3 cellular contexts compared by ENCODE assay signal in the genomic region with DNA sequence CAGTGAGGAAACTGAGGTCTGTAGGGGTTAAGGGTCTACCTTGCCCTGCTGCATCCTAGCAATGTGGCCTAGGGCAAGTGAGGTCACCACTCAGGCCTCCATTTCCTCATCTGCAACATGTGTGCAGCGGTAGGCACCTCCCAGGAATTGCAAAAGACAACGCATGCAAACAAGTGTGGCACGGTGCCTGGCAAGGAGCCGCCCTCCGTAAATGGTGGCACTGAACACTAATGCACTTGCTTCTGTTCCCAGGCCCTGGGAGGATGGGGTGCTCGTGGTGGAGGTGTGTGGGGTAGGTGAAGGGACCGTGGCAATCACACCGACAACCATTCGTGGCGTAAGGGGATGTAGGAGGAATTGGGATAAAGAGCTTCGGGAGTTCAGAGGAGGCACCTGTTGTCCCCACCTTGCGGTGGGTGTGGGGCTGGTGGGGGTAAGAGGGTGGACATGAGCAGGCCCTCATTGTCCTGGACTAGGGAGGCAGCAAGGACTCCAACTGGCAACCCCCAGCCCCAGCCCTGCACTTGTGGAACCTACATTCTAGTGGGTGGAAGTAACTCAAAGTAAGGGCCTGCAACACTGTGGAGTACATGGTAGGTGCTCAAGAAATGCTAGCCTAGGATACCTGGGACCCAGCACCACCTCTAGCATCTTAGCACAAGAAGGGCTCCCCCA.
TF ChIP-seq lines count a peak whose summit lies in the region.

No MANE protein-coding gene starts in this region.

TF ChIP-seq in IMR-90, 13 proteins besides CTCF, POLR2A, EP300 and RAD21:
- no peak for TF ChIP-seq CHD1 (IDR thresholded peaks at IDR 0.05; ENCODE audit: low read depth, low read length)
- no peak for TF ChIP-seq MXI1 (IDR thresholded peaks at IDR 0.05; ENCODE audit: borderline replicate concordance, low read depth, low read length)
- no peak for TF ChIP-seq RFX5 (IDR thresholded peaks at IDR 0.05; ENCODE audit: low read depth, low read length)
- no peak for TF ChIP-seq MAZ (IDR thresholded peaks at IDR 0.05; ENCODE audit: borderline replicate concordance, low read depth, low read length)
- TF ChIP-seq FOS (IDR thresholded peaks at IDR 0.05; ENCODE audit: low read depth, low read length) = no peak
- TF ChIP-seq NFE2L2 (IDR thresholded peaks at IDR 0.05; ENCODE audit: low read depth, low read length) = no peak
- TF ChIP-seq MAFK (IDR thresholded peaks at IDR 0.05; ENCODE audit: low read depth, low read length) = no peak
- TF ChIP-seq, protein P1, sequence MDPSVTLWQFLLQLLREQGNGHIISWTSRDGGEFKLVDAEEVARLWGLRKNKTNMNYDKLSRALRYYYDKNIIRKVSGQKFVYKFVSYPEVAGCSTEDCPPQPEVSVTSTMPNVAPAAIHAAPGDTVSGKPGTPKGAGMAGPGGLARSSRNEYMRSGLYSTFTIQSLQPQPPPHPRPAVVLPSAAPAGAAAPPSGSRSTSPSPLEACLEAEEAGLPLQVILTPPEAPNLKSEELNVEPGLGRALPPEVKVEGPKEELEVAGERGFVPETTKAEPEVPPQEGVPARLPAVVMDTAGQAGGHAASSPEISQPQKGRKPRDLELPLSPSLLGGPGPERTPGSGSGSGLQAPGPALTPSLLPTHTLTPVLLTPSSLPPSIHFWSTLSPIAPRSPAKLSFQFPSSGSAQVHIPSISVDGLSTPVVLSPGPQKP (IDR thresholded peaks at IDR 0.05; ENCODE audit: borderline replicate concordance, low read depth, low read length) = no peak

TF ChIP-seq in WTC11, 78 proteins besides CTCF, POLR2A, EP300 and RAD21:
- TF ChIP-seq ATF1 (CRISPR knock-in tag; IDR thresholded peaks at IDR 0.05) = no peak
- TF ChIP-seq, protein P2, sequence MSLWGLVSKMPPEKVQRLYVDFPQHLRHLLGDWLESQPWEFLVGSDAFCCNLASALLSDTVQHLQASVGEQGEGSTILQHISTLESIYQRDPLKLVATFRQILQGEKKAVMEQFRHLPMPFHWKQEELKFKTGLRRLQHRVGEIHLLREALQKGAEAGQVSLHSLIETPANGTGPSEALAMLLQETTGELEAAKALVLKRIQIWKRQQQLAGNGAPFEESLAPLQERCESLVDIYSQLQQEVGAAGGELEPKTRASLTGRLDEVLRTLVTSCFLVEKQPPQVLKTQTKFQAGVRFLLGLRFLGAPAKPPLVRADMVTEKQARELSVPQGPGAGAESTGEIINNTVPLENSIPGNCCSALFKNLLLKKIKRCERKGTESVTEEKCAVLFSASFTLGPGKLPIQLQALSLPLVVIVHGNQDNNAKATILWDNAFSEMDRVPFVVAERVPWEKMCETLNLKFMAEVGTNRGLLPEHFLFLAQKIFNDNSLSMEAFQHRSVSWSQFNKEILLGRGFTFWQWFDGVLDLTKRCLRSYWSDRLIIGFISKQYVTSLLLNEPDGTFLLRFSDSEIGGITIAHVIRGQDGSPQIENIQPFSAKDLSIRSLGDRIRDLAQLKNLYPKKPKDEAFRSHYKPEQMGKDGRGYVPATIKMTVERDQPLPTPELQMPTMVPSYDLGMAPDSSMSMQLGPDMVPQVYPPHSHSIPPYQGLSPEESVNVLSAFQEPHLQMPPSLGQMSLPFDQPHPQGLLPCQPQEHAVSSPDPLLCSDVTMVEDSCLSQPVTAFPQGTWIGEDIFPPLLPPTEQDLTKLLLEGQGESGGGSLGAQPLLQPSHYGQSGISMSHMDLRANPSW (CRISPR knock-in tag; conservative IDR thresholded peaks at IDR 0.05; ENCODE audit: low read depth) = no peak
- no peak for TF ChIP-seq ZNF317 (CRISPR knock-in tag; IDR thresholded peaks at IDR 0.05; ENCODE audit: borderline replicate concordance, low read depth)
- TF ChIP-seq JAZF1 (CRISPR knock-in tag; IDR thresholded peaks at IDR 0.05) = no peak
- no peak for TF ChIP-seq GRHL2 (CRISPR knock-in tag; IDR thresholded peaks at IDR 0.05; ENCODE audit: insufficient replicate concordance, severe bottlenecking)
- TF ChIP-seq MYBL2 (CRISPR knock-in tag; IDR thresholded peaks at IDR 0.05) = no peak
- TF ChIP-seq ZNF121 (CRISPR knock-in tag; IDR thresholded peaks at IDR 0.05) = no peak
- TF ChIP-seq, protein P3, sequence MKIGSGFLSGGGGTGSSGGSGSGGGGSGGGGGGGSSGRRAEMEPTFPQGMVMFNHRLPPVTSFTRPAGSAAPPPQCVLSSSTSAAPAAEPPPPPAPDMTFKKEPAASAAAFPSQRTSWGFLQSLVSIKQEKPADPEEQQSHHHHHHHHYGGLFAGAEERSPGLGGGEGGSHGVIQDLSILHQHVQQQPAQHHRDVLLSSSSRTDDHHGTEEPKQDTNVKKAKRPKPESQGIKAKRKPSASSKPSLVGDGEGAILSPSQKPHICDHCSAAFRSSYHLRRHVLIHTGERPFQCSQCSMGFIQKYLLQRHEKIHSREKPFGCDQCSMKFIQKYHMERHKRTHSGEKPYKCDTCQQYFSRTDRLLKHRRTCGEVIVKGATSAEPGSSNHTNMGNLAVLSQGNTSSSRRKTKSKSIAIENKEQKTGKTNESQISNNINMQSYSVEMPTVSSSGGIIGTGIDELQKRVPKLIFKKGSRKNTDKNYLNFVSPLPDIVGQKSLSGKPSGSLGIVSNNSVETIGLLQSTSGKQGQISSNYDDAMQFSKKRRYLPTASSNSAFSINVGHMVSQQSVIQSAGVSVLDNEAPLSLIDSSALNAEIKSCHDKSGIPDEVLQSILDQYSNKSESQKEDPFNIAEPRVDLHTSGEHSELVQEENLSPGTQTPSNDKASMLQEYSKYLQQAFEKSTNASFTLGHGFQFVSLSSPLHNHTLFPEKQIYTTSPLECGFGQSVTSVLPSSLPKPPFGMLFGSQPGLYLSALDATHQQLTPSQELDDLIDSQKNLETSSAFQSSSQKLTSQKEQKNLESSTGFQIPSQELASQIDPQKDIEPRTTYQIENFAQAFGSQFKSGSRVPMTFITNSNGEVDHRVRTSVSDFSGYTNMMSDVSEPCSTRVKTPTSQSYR (CRISPR knock-in tag; IDR thresholded peaks at IDR 0.05) = no peak
- TF ChIP-seq KAT7 (CRISPR knock-in tag; IDR thresholded peaks at IDR 0.05; ENCODE audit: borderline replicate concordance) = no peak
- TF ChIP-seq GABPB1 (CRISPR knock-in tag; IDR thresholded peaks at IDR 0.05) = no peak
- TF ChIP-seq NFYB (CRISPR knock-in tag; conservative IDR thresholded peaks at IDR 0.05; ENCODE audit: low read depth) = no peak
- TF ChIP-seq SP1 (CRISPR knock-in tag; conservative IDR thresholded peaks at IDR 0.05) = no peak
- TF ChIP-seq CBFB (CRISPR knock-in tag; IDR thresholded peaks at IDR 0.05; ENCODE audit: low read depth) = no peak
- TF ChIP-seq ZNF671 (CRISPR knock-in tag; IDR thresholded peaks at IDR 0.05) = no peak
- no peak for TF ChIP-seq RELA (CRISPR knock-in tag; IDR thresholded peaks at IDR 0.05; ENCODE audit: borderline replicate concordance)
- TF ChIP-seq IRF2 (CRISPR knock-in tag; IDR thresholded peaks at IDR 0.05; ENCODE audit: borderline replicate concordance, low read depth) = no peak
- TF ChIP-seq PRRX2 (CRISPR knock-in tag; IDR thresholded peaks at IDR 0.05) = no peak
- no peak for TF ChIP-seq ETV6 (CRISPR knock-in tag; IDR thresholded peaks at IDR 0.05)
- TF ChIP-seq, protein P4, sequence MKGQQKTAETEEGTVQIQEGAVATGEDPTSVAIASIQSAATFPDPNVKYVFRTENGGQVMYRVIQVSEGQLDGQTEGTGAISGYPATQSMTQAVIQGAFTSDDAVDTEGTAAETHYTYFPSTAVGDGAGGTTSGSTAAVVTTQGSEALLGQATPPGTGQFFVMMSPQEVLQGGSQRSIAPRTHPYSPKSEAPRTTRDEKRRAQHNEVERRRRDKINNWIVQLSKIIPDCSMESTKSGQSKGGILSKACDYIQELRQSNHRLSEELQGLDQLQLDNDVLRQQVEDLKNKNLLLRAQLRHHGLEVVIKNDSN (CRISPR knock-in tag; IDR thresholded peaks at IDR 0.05) = no peak
- TF ChIP-seq, protein P5, sequence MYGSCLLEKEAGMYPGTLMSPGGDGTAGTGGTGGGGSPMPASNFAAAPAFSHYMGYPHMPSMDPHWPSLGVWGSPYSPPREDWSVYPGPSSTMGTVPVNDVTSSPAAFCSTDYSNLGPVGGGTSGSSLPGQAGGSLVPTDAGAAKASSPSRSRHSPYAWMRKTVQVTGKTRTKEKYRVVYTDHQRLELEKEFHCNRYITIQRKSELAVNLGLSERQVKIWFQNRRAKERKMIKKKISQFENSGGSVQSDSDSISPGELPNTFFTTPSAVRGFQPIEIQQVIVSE (CRISPR knock-in tag; IDR thresholded peaks at IDR 0.05; ENCODE audit: borderline replicate concordance) = no peak

TF ChIP-seq in SK-N-SH, 30 proteins besides CTCF, POLR2A, EP300 and RAD21:
- TF ChIP-seq EZH2phosphoT487 (IDR thresholded peaks at IDR 0.05; ENCODE audit: borderline replicate concordance, low read depth) (no peak), TEAD4 (IDR thresholded peaks at IDR 0.05; ENCODE audit: borderline replicate concordance, insufficient read depth) (no peak), SMC3 (IDR thresholded peaks at IDR 0.05; ENCODE audit: low read depth, low read length) (no peak), YY1 (IDR thresholded peaks at IDR 0.05; ENCODE audit: low read depth) (no peak), FOXJ3 (CRISPR knock-in tag; IDR thresholded peaks at IDR 0.05) (no peak), FOXM1 (IDR thresholded peaks at IDR 0.05; ENCODE audit: low read depth) (no peak), FOSL2 (IDR thresholded peaks at IDR 0.05; ENCODE audit: borderline replicate concordance, low read depth) (no peak)
- TF ChIP-seq, protein P6, sequence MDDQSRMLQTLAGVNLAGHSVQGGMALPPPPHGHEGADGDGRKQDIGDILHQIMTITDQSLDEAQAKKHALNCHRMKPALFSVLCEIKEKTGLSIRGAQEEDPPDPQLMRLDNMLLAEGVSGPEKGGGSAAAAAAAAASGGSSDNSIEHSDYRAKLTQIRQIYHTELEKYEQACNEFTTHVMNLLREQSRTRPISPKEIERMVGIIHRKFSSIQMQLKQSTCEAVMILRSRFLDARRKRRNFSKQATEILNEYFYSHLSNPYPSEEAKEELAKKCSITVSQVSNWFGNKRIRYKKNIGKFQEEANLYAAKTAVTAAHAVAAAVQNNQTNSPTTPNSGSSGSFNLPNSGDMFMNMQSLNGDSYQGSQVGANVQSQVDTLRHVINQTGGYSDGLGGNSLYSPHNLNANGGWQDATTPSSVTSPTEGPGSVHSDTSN (IDR thresholded peaks at IDR 0.05) = no peak
- TF ChIP-seq, protein P7, sequence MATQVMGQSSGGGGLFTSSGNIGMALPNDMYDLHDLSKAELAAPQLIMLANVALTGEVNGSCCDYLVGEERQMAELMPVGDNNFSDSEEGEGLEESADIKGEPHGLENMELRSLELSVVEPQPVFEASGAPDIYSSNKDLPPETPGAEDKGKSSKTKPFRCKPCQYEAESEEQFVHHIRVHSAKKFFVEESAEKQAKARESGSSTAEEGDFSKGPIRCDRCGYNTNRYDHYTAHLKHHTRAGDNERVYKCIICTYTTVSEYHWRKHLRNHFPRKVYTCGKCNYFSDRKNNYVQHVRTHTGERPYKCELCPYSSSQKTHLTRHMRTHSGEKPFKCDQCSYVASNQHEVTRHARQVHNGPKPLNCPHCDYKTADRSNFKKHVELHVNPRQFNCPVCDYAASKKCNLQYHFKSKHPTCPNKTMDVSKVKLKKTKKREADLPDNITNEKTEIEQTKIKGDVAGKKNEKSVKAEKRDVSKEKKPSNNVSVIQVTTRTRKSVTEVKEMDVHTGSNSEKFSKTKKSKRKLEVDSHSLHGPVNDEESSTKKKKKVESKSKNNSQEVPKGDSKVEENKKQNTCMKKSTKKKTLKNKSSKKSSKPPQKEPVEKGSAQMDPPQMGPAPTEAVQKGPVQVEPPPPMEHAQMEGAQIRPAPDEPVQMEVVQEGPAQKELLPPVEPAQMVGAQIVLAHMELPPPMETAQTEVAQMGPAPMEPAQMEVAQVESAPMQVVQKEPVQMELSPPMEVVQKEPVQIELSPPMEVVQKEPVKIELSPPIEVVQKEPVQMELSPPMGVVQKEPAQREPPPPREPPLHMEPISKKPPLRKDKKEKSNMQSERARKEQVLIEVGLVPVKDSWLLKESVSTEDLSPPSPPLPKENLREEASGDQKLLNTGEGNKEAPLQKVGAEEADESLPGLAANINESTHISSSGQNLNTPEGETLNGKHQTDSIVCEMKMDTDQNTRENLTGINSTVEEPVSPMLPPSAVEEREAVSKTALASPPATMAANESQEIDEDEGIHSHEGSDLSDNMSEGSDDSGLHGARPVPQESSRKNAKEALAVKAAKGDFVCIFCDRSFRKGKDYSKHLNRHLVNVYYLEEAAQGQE (IDR thresholded peaks at IDR 0.05; ENCODE audit: low read depth, low read length) = no peak
TF ChIP-seq in SK-N-SH: peak in this region for 0.
